ENCODE assay signal across 8 cellular contexts in the genomic region with DNA sequence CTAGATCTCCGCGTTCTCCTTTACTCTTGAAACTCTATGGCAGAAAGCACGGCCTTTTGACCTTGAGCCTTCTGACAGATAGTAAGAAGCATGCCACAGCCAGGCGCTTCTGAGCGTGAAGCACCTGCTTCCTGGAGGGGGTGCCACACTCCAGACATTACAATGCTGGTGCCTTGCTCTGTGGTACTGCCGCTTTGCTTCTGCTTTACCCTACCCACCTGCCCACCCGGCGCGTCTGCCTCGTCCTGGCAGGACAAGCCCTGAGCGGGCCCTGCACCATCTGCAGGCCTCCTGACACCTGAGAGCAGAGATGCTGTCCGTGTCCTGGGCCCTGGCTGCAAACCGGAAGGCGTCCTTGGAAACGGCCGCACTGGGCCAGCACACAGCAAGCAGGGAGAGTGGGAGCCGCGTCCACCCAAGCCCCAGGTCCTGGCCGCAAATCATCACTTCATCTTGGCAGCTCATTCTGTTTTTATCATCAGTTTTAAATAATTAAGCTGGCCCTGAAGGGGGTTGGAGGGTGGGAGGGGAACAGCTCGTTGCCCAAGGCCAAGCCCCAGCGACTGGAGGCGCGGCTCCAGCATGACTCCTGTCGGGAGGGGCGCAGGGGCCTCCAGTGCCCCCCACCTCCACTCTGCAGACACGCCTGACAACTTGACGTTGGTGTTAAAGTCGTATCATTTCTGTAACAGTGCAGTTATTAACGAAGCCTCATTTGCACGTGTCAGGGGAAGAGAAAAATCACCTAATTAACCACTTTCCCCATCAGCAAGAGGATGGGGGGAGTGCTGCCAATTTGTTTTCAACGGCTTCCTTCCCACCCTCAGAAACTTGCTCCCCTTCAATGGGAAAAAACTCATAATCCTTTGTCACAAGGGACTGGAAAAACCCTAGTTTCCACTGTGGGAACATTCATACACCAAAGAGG.
DNase-seq lines count a peak whose midpoint lies in the region; ATAC-seq and TF ChIP-seq lines count a peak whose summit lies in the region.

No MANE protein-coding gene starts in this region.

- H3K4me3 ChIP-seq in GM12864 (ENCODE audit: low read depth, low read length) (no peak overlapping the region), brain microvascular endothelial cell (ENCODE audit: low read depth, low read length) (no peak overlapping the region), uterus (no peak overlapping the region)

- H3K9me3 Mint-ChIP-seq in CD14-positive monocyte, result peaks cover 0 to 7% (median under 1%) of the 10 kb centered on the region in 7 donors

- intact Hi-C loops in CD14-positive monocyte (cut with micrococcal nuclease), result no loop called here
- intact Hi-C loops in uterus (cut with DNase I; ENCODE audit: low total_unique reads), result no loop called here

- H3K4me1 Mint-ChIP-seq in CD14-positive monocyte, result peaks cover 38% of the 10 kb centered on the region

- peaks cover 7 to 24% of the 10 kb centered on the region in 2 donors for H3K4me1 ChIP-seq in uterus

- H3K36me3 ChIP-seq in brain microvascular endothelial cell (replicated peaks), result no peaks in the 10 kb centered on the region
- no peaks in the 10 kb centered on the region for H3K36me3 ChIP-seq in uterus

- H3K4me3 Mint-ChIP-seq in CD14-positive monocyte, result no peak overlapping the region

- peaks cover 12 to 19% of the 10 kb centered on the region in 2 donors for H3K36me3 Mint-ChIP-seq in CD14-positive monocyte

- in situ Hi-C loops in brain microvascular endothelial cell (cut with HindIII; ENCODE audit: low pct_ligation_motif_present, low sequenced_read_pairs), result no loop called here

- no peaks in the 10 kb centered on the region for H3K9me3 ChIP-seq in uterus

- H3K27me3 ChIP-seq in brain microvascular endothelial cell (replicated peaks) (no peaks in the 10 kb centered on the region), uterus (no peaks in the 10 kb centered on the region)

- H3K27ac ChIP-seq in brain microvascular endothelial cell (no peak overlapping the region), uterus (no peak overlapping the region)

- no peak for TF ChIP-seq POLR2A in uterus (IDR thresholded peaks at IDR 0.05)

- peaks cover 0 to 5% (median 2%) of the 10 kb centered on the region in 3 donors for H3K27me3 Mint-ChIP-seq in CD14-positive monocyte (ENCODE audit: low read depth in 3 of 3)

- peak; percentile 39 for TF ChIP-seq CTCF in GM12864 (IDR thresholded peaks at IDR 0.05; ENCODE audit: low read depth, low read length, missing control alignments)
- TF ChIP-seq CTCF in CD14-positive monocyte (IDR thresholded peaks at IDR 0.05), result no peak
- TF ChIP-seq CTCF in brain microvascular endothelial cell (IDR thresholded peaks at IDR 0.05; ENCODE audit: low read depth, low read length, missing control alignments), result no peak
- no peak for TF ChIP-seq CTCF in uterus (IDR thresholded peaks at IDR 0.05)

- H3K27ac Mint-ChIP-seq in CD14-positive monocyte, result peak overlapping the region in 3 of 7 donors; percentile 9 to 55 (median 18)

- DNase-seq in GM12864 (ENCODE audit: low read depth) (no peak), NCI-H510A (lab: John Stamatoyannopoulos, UW) (peak; percentile 92), kidney tubule cell (ENCODE audit: low spot score) (peak; percentile 20), CD14-positive monocyte (ENCODE audit: low spot score) (no peak), brain microvascular endothelial cell (no peak), uterus (no peak)

- ATAC-seq in GM19452 (IDR thresholded peaks at IDR 0.05; ENCODE audit: unreplicated experiment), result peak; percentile 54
- ATAC-seq in GM21576 (IDR thresholded peaks at IDR 0.05; ENCODE audit: unreplicated experiment), result no peak

Comparison
In these comparisons a context has a peak if more than half of its experiments do, and no peak if none do; other contexts are left out.
1. DNase-seq: peak in NCI-H510A (single experiment) and kidney tubule cell (single experiment); none in GM12864 (single experiment), CD14-positive monocyte (single experiment), brain microvascular endothelial cell (single experiment) and uterus (0 of 2).